8 cellular contexts compared by ENCODE assay signal in genomic region chr4:143559757-143560147, GRCh38. TPM values are rescaled to one million over a fixed set of nuclear protein-coding genes. Genes with fewer than 3 reads are reported as not detected.
DNase-seq lines count a peak whose midpoint lies in the region; ATAC-seq and TF ChIP-seq lines count a peak whose summit lies in the region.

No MANE protein-coding gene starts in this region.

- no peaks in the 10 kb centered on the region for H3K9me3 Mint-ChIP-seq in activated T-helper 17 cell treated with anti-CD3 and anti-CD28 coated beads, Interleukin-2, amount 50 U/mL, for 72 hours

- H3K9me3 ChIP-seq in HUES6 (ENCODE audit: control insufficient read depth, insufficient read depth, low read depth, low read length) (no peaks in the 10 kb centered on the region), iPS-20b (ENCODE audit: insufficient read depth, low read depth, low read length) (no peaks in the 10 kb centered on the region)

- TF ChIP-seq CTCF in GM12873 (IDR thresholded peaks at IDR 0.05; ENCODE audit: insufficient read depth, low read depth, low read length, missing control alignments), result peak; percentile 24

- peaks cover 5% of the 10 kb centered on the region for H3K36me3 ChIP-seq in HUES6 (ENCODE audit: control insufficient read depth, insufficient read depth, low read length)
- peaks cover 7% of the 10 kb centered on the region for H3K36me3 ChIP-seq in iPS-20b (ENCODE audit: insufficient read depth, low read depth, low read length)

- H3K27me3 ChIP-seq in HUES6 (ENCODE audit: control insufficient read depth, insufficient read depth, low read length) (peaks cover 5% of the 10 kb centered on the region; the same call in 1 of the 2 replicates), iPS-20b (ENCODE audit: insufficient read depth, low read length) (peaks cover 9% of the 10 kb centered on the region; the same call in 1 of the 2 replicates)

- H3K36me3 Mint-ChIP-seq in activated T-helper 17 cell treated with anti-CD3 and anti-CD28 coated beads, Interleukin-2, amount 50 U/mL, for 72 hours (ENCODE audit: low read depth), result peaks cover 11% of the 10 kb centered on the region

- H3K27ac Mint-ChIP-seq in activated T-helper 17 cell treated with anti-CD3 and anti-CD28 coated beads, Interleukin-2, amount 50 U/mL, for 72 hours, result peak overlapping the region; percentile 95

- H3K4me3 Mint-ChIP-seq in activated T-helper 17 cell treated with anti-CD3 and anti-CD28 coated beads, Interleukin-2, amount 50 U/mL, for 72 hours, result peak overlapping the region; percentile 93

- H3K27ac ChIP-seq in HUES6 (ENCODE audit: low read depth, low read length) (no peak overlapping the region), iPS-20b (ENCODE audit: low read length) (no peak overlapping the region)

- peak overlapping the region; percentile 70 for H3K4me3 ChIP-seq in HUES6 (ENCODE audit: low read depth, low read length)
- peak overlapping the region; percentile 79 for H3K4me3 ChIP-seq in iPS-20b (ENCODE audit: low read length)

- ATAC-seq in activated T-helper 17 cell treated with anti-CD3 and anti-CD28 coated beads, Interleukin-2, amount 50 U/mL, for 72 hours (replicated peaks), result peak; percentile 33

- H3K4me1 ChIP-seq in HUES6 (ENCODE audit: control insufficient read depth, insufficient read depth, low read length) (peaks cover 3% of the 10 kb centered on the region; the same call in 1 of the 2 replicates), iPS-20b (ENCODE audit: insufficient read depth, low read length) (no peaks in the 10 kb centered on the region)

- H3K27me3 Mint-ChIP-seq in activated T-helper 17 cell treated with anti-CD3 and anti-CD28 coated beads, Interleukin-2, amount 50 U/mL, for 72 hours, result no peaks in the 10 kb centered on the region

- DNase-seq in stimulated activated CD8-positive, alpha-beta memory T cell treated with anti-CD3 and anti-CD28 coated beads, Interleukin-7, amount 100 ng/mL, for 4 hours (ENCODE audit: low read depth in 2 of 2), result peak; percentile 13 to 33
- DNase-seq in middle frontal gyrus (ENCODE audit: extremely low spot score, low spot score) (no peak), anterior cingulate cortex (lab: John Stamatoyannopoulos, UW) (no peak), SIG-M5 treated with dmso at 0.1 percent for 504 hours (lab: John Stamatoyannopoulos, UW; ENCODE audit: unreplicated experiment) (no peak)

- peak overlapping the region; percentile 75 for H3K9ac ChIP-seq in HUES6 (ENCODE audit: low read length)
- H3K9ac ChIP-seq in iPS-20b (ENCODE audit: low read depth, low read length), result peak overlapping the region; percentile 74; the same call in 1 of the 2 replicates

- H3K4me1 Mint-ChIP-seq in activated T-helper 17 cell treated with anti-CD3 and anti-CD28 coated beads, Interleukin-2, amount 50 U/mL, for 72 hours, result peaks cover 26% of the 10 kb centered on the region

RNA-seq across cellular contexts. Expression of gene SMARCA5, which starts 46.2 kb away (rescaled TPM):
- 10 to 100 TPM; 45.4 to 55.1 TPM for total RNA-seq in activated T-helper 17 cell treated with anti-CD3 and anti-CD28 coated beads, Interleukin-2, amount 50 U/mL, for 72 hours

Comparison
In these comparisons a context has a peak if more than half of its experiments do, and no peak if none do; other contexts are left out.
1. DNase-seq: peak in stimulated activated CD8-positive, alpha-beta memory T cell treated with anti-CD3 and anti-CD28 coated beads, Interleukin-7, amount 100 ng/mL, for 4 hours (2 of 2); none in middle frontal gyrus (single experiment), anterior cingulate cortex (0 of 58) and SIG-M5 treated with dmso at 0.1 percent for 504 hours (single experiment).